In genomic region chr15:31041610-31042009, GRCh38 we compare ENCODE assay signal across 39 cellular contexts. TPM values are rescaled to one million over a fixed set of nuclear protein-coding genes. Genes with fewer than 3 reads are reported as not detected.
"Had no signal": no experiment of that assay in that cellular context is flagged by ENCODE, and none has a peak within 500 bp of the region (broad histone marks: within the 10 kb centered on the region; RNA-seq: fewer than 3 reads in every experiment).

No MANE protein-coding gene starts in this region.

- H3K4me3 Mint-ChIP-seq: activated B cell treated with CpG ODN at 0.5 μM for 24 hours; activated CD4-positive, alpha-beta memory T cell treated with anti-CD3 and anti-CD28 coated beads for 36 hours; activated CD4-positive, alpha-beta T cell treated with anti-CD3 and anti-CD28 coated beads, Interleukin-2, amount 10 ng/mL, durations not matched to agents 24 days and 14 days; activated CD8-positive, alpha-beta T cell treated with anti-CD3 and anti-CD28 coated beads for 36 hours; activated naive CD8-positive, alpha-beta T cell treated with anti-CD3 and anti-CD28 coated beads for 36 hours; activated T-cell treated with anti-CD3 and anti-CD28 coated beads, Interleukin-2, amount 50 U/mL, for 4 hours; activated T-cell treated with anti-CD3 and anti-CD28 coated beads, Interleukin-2, amount 50 U/mL, for 72 hours; activated T-helper 1 cell treated with anti-CD3 and anti-CD28 coated beads, Interleukin-12 subunit alpha, Interleukin-12 subunit beta, Interleukin-2, Interleukin-4 antibody, amounts not matched to agents 30 ng/mL and 10 ng/mL and 1 ng/mL, durations not matched to agents 14 hours and 24 hours and 36 hours; T-helper 1 cell treated with Interleukin-12 subunit alpha and Interleukin-12 subunit beta and Interleukin-4 antibody, amounts not matched to agents 30 μg/mL and 1 μg/mL, for 36 hours; T-helper 2 cell treated with Interferon-gamma antibody and Interleukin-4, amounts not matched to agents 5 μg/mL and 100 μg/mL, for 36 hours had no signal

- H3K27ac ChIP-seq: adrenal gland, body of pancreas, brain microvascular endothelial cell, breast epithelium, VCaP had no signal

- H3K36me3 Mint-ChIP-seq: activated CD4-positive, alpha-beta memory T cell treated with anti-CD3 and anti-CD28 coated beads for 36 hours; activated naive CD4-positive, alpha-beta T cell treated with anti-CD3 and anti-CD28 coated beads, Interleukin-2, amount 50 U/mL, for 72 hours; activated naive CD8-positive, alpha-beta T cell treated with anti-CD3 and anti-CD28 coated beads for 36 hours had no signal

- H3K27ac Mint-ChIP-seq: activated B cell treated with CpG ODN at 0.5 μM for 24 hours; activated CD4-positive, alpha-beta memory T cell treated with anti-CD3 and anti-CD28 coated beads for 36 hours; activated CD4-positive, alpha-beta T cell treated with anti-CD3 and anti-CD28 coated beads, Interleukin-2, amount 10 ng/mL, durations not matched to agents 24 days and 14 days; activated CD8-positive, alpha-beta T cell treated with anti-CD3 and anti-CD28 coated beads for 36 hours; activated naive CD4-positive, alpha-beta T cell treated with anti-CD3 and anti-CD28 coated beads, Interleukin-2, amount 50 U/mL, for 72 hours; activated naive CD8-positive, alpha-beta T cell treated with anti-CD3 and anti-CD28 coated beads for 36 hours; activated T-cell treated with anti-CD3 and anti-CD28 coated beads, Interleukin-2, amount 50 U/mL, for 72 hours; activated T-helper 1 cell treated with anti-CD3 and anti-CD28 coated beads, Interleukin-12 subunit alpha, Interleukin-12 subunit beta, Interleukin-2, Interleukin-4 antibody, amounts not matched to agents 30 ng/mL and 10 ng/mL and 1 ng/mL, durations not matched to agents 14 hours and 24 hours and 36 hours; activated T-helper 2 cell treated with anti-CD3 and anti-CD28 coated beads, Interferon-gamma antibody, Interleukin-2, Interleukin-4, amounts not matched to agents 10 μg/mL and 5 μg/mL and 100 μg/mL, durations not matched to agents 14 hours and 24 hours and 36 hours; T-helper 1 cell treated with Interleukin-12 subunit alpha and Interleukin-12 subunit beta and Interleukin-4 antibody, amounts not matched to agents 30 μg/mL and 1 μg/mL, for 36 hours; T-helper 2 cell treated with Interferon-gamma antibody and Interleukin-4, amounts not matched to agents 5 μg/mL and 100 μg/mL, for 36 hours had no signal

- H3K4me1 ChIP-seq: adrenal gland, body of pancreas, breast epithelium had no signal

- ATAC-seq: activated CD8-positive, alpha-beta T cell treated with anti-CD3 and anti-CD28 coated beads for 36 hours; activated naive CD4-positive, alpha-beta T cell treated with anti-CD3 and anti-CD28 coated beads, Interleukin-2, amount 50 U/mL, for 72 hours; activated T-cell treated with anti-CD3 and anti-CD28 coated beads, Interleukin-2, amount 50 U/mL, for 4 hours; activated T-cell treated with anti-CD3 and anti-CD28 coated beads, Interleukin-2, amount 50 U/mL, for 72 hours; body of pancreas had no signal

- H3K9me3 Mint-ChIP-seq: activated B cell treated with CpG ODN at 0.5 μM for 24 hours; activated CD4-positive, alpha-beta memory T cell treated with anti-CD3 and anti-CD28 coated beads for 36 hours; activated CD4-positive, alpha-beta T cell treated with anti-CD3 and anti-CD28 coated beads, Interleukin-2, amount 10 ng/mL, durations not matched to agents 24 days and 14 days; activated CD8-positive, alpha-beta T cell treated with anti-CD3 and anti-CD28 coated beads for 36 hours; activated naive CD4-positive, alpha-beta T cell treated with anti-CD3 and anti-CD28 coated beads, Interleukin-2, amount 50 U/mL, for 72 hours; activated naive CD8-positive, alpha-beta T cell treated with anti-CD3 and anti-CD28 coated beads for 36 hours; activated T-cell treated with anti-CD3 and anti-CD28 coated beads, Interleukin-2, amount 50 U/mL, for 4 hours; activated T-cell treated with anti-CD3 and anti-CD28 coated beads, Interleukin-2, amount 50 U/mL, for 72 hours; activated T-helper 1 cell treated with anti-CD3 and anti-CD28 coated beads, Interleukin-12 subunit alpha, Interleukin-12 subunit beta, Interleukin-2, Interleukin-4 antibody, amounts not matched to agents 30 ng/mL and 10 ng/mL and 1 ng/mL, durations not matched to agents 14 hours and 24 hours and 36 hours; activated T-helper 2 cell treated with anti-CD3 and anti-CD28 coated beads, Interferon-gamma antibody, Interleukin-2, Interleukin-4, amounts not matched to agents 10 μg/mL and 5 μg/mL and 100 μg/mL, durations not matched to agents 14 hours and 24 hours and 36 hours; T-helper 1 cell treated with Interleukin-12 subunit alpha and Interleukin-12 subunit beta and Interleukin-4 antibody, amounts not matched to agents 30 μg/mL and 1 μg/mL, for 36 hours; T-helper 2 cell treated with Interferon-gamma antibody and Interleukin-4, amounts not matched to agents 5 μg/mL and 100 μg/mL, for 36 hours had no signal

- H3K9me3 ChIP-seq: adrenal gland, body of pancreas, breast epithelium had no signal

- DNase-seq: activated B cell treated with CpG ODN at 0.5 μM for 24 hours; activated CD4-positive, alpha-beta memory T cell treated with anti-CD3 and anti-CD28 coated beads for 36 hours; activated CD4-positive, alpha-beta T cell treated with anti-CD3 and anti-CD28 coated beads for 4 hours; activated CD4-positive, alpha-beta T cell treated with anti-CD3 and anti-CD28 coated beads, Interleukin-2, amount 10 ng/mL, durations not matched to agents 24 days and 14 days; activated CD4-positive, alpha-beta T cell treated with anti-CD3 and anti-CD28 coated beads, Interleukin-2, amount 50 U/mL, for 1 hour; activated CD4-positive, alpha-beta T cell treated with anti-CD3 and anti-CD28 coated beads, Interleukin-2, amount 50 U/mL, for 4 hours; activated CD4-positive, CD25-positive, alpha-beta regulatory T cell treated with anti-CD3 and anti-CD28 coated beads, Interleukin-2, amount 50 U/mL, for 72 hours; activated CD8-positive, alpha-beta memory T cell treated with anti-CD3 and anti-CD28 coated beads, Interleukin-2, amount 50 U/mL, for 4 hours; activated CD8-positive, alpha-beta T cell treated with anti-CD3 and anti-CD28 coated beads for 36 hours; activated effector memory CD4-positive, alpha-beta T cell treated with Interleukin-2 at 50 U/mL for 16 hours; activated gamma-delta T cell; activated naive CD4-positive, alpha-beta T cell treated with anti-CD3 and anti-CD28 coated beads, Interleukin-2, amount 50 U/mL, for 16 hours; activated naive CD4-positive, alpha-beta T cell treated with Interleukin-2 at 50 U/mL for 16 hours; activated naive CD8-positive, alpha-beta T cell treated with anti-CD3 and anti-CD28 coated beads for 36 hours; activated T-cell treated with anti-CD3 and anti-CD28 coated beads for 4 hours; activated T-cell treated with anti-CD3 and anti-CD28 coated beads, Interleukin-2, amount 50 U/mL, for 1 hour; activated T-cell treated with anti-CD3 and anti-CD28 coated beads, Interleukin-2, amount 50 U/mL, for 4 hours; activated T-cell treated with anti-CD3 and anti-CD28 coated beads, Interleukin-2, amount 50 U/mL, for 72 hours; adrenal gland; amniotic stem cell; aorta; body of pancreas; brain microvascular endothelial cell; central memory CD4-positive, alpha-beta T cell; T-helper 1 cell; T-helper 2 cell; T-helper 9 cell had no signal

- FAIRE-seq: astrocyte, TTC549 had no signal

- H3K4me3 ChIP-seq: adrenal gland, body of pancreas, breast epithelium had no signal

- H3K27me3 ChIP-seq: adrenal gland, body of pancreas, brain microvascular endothelial cell, breast epithelium had no signal

- H3K4me1 Mint-ChIP-seq: activated CD4-positive, alpha-beta T cell treated with anti-CD3 and anti-CD28 coated beads, Interleukin-2, amount 10 ng/mL, durations not matched to agents 24 days and 14 days; activated naive CD8-positive, alpha-beta T cell treated with anti-CD3 and anti-CD28 coated beads for 36 hours had no signal

- H3K36me3 ChIP-seq: adrenal gland, brain microvascular endothelial cell, breast epithelium had no signal

- H3K27me3 Mint-ChIP-seq: activated B cell treated with CpG ODN at 0.5 μM for 24 hours; activated naive CD8-positive, alpha-beta T cell treated with anti-CD3 and anti-CD28 coated beads for 36 hours had no signal

RNA-seq across cellular contexts. Expression of gene TRPM1, which starts 59.9 kb away (rescaled TPM):
- total RNA-seq: activated B cell treated with CpG ODN at 0.5 μM for 24 hours; activated CD4-positive, alpha-beta memory T cell treated with anti-CD3 and anti-CD28 coated beads for 36 hours; activated CD4-positive, alpha-beta T cell treated with anti-CD3 and anti-CD28 coated beads, Interleukin-2, amount 10 ng/mL, durations not matched to agents 24 days and 14 days; activated CD8-positive, alpha-beta memory T cell treated with anti-CD3 and anti-CD28 coated beads for 36 hours; activated CD8-positive, alpha-beta T cell treated with anti-CD3 and anti-CD28 coated beads for 36 hours; activated naive CD4-positive, alpha-beta T cell treated with anti-CD3 and anti-CD28 coated beads, Interleukin-2, amount 50 U/mL, for 72 hours; activated naive CD8-positive, alpha-beta T cell treated with anti-CD3 and anti-CD28 coated beads for 36 hours; activated T-cell treated with anti-CD3 and anti-CD28 coated beads, Interleukin-2, amount 50 U/mL, for 4 hours; activated T-cell treated with anti-CD3 and anti-CD28 coated beads, Interleukin-2, amount 50 U/mL, for 72 hours; activated T-helper 1 cell treated with anti-CD3 and anti-CD28 coated beads, Interleukin-12 subunit alpha, Interleukin-12 subunit beta, Interleukin-2, Interleukin-4 antibody, amounts not matched to agents 30 ng/mL and 10 ng/mL and 1 ng/mL, durations not matched to agents 14 hours and 24 hours and 36 hours; activated T-helper 2 cell treated with anti-CD3 and anti-CD28 coated beads, Interferon-gamma antibody, Interleukin-2, Interleukin-4, amounts not matched to agents 10 μg/mL and 5 μg/mL and 100 μg/mL, durations not matched to agents 14 hours and 24 hours and 36 hours; adrenal gland; aorta; astrocyte; body of pancreas; breast epithelium; cardiac septum; cerebellum had no signal
- polyA plus RNA-seq: aorta had no signal
